ENCODE assay signal across 23 cellular contexts in genomic region chr2:158378926-158379325, GRCh38.
"Had no signal": no experiment of that assay in that cellular context is flagged by ENCODE, and none has a peak within 500 bp of the region (broad histone marks: within the 10 kb centered on the region; RNA-seq: fewer than 3 reads in every experiment).

No MANE protein-coding gene starts in this region.

- H3K27me3 ChIP-seq: ovary, right atrium auricular region, right lobe of liver, tibial nerve, uterus had no signal

- H3K36me3 Mint-ChIP-seq: mesothelial cell of epicardium; naive thymus-derived CD4-positive, alpha-beta T cell; natural killer cell treated with Interleukin-12 subunit alpha and Interleukin-12 subunit beta and Interleukin-15 and Interleukin-18, amount 100 ng/mL, for 72 hours; stimulated activated memory B cell treated with anti-CD40 and anti-IgM and Interleukin-4, amounts not matched to agents 10 μg/mL and 1 μg/mL and 100 μg/mL, for 72 hours; type B pancreatic cell had no signal

- H3K9me3 ChIP-seq: ovary, right lobe of liver, tibial nerve, uterus had no signal

- H3K4me1 Mint-ChIP-seq: naive thymus-derived CD4-positive, alpha-beta T cell; stimulated activated memory B cell treated with anti-CD40 and anti-IgM and Interleukin-4, amounts not matched to agents 10 μg/mL and 1 μg/mL and 100 μg/mL, for 72 hours; stimulated activated naive CD8-positive, alpha-beta T cell treated with anti-CD3 and anti-CD28 coated beads, Interleukin-15, amount 100 ng/mL, for 72 hours had no signal

- DNase-seq: islet precursor cell; left ventricle myocardium inferior; mesendoderm; naive thymus-derived CD4-positive, alpha-beta T cell; ovary; right lobe of liver; stimulated activated CD4-positive, alpha-beta T cell treated with anti-CD3 and anti-CD28 coated beads, Interleukin-1b, Interleukin-23, amount 100 ng/mL, for 48 hours; stimulated activated CD4-positive, alpha-beta T cell treated with anti-CD3 and anti-CD28 coated beads, Interleukin-2, amount 100 ng/mL, for 48 hours; stimulated activated CD4-positive, alpha-beta T cell treated with anti-CD3 and anti-CD28 coated beads, Interleukin-4, amount 100 ng/mL, for 4 hours; stimulated activated CD8-positive, alpha-beta memory T cell treated with anti-CD3 and anti-CD28 coated beads, Interleukin-4, amount 100 ng/mL, for 48 hours; stimulated activated naive CD4-positive, alpha-beta T cell treated with Interleukin-2 at 50 U/mL for 16 hours; stimulated activated naive CD8-positive, alpha-beta T cell treated with anti-CD3 and anti-CD28 coated beads, Interleukin-15, amount 100 ng/mL, for 72 hours; substantia nigra; uterus had no signal

- H3K27ac Mint-ChIP-seq: mesothelial cell of epicardium; naive thymus-derived CD4-positive, alpha-beta T cell; natural killer cell treated with Interleukin-12 subunit alpha and Interleukin-12 subunit beta and Interleukin-15 and Interleukin-18, amount 100 ng/mL, for 72 hours; progenitor cell of endocrine pancreas; stimulated activated memory B cell treated with anti-CD40 and anti-IgM and Interleukin-4, amounts not matched to agents 10 μg/mL and 1 μg/mL and 100 μg/mL, for 72 hours; stimulated activated naive CD8-positive, alpha-beta T cell treated with anti-CD3 and anti-CD28 coated beads, Interleukin-15, amount 100 ng/mL, for 72 hours; type B pancreatic cell had no signal

- ATAC-seq: naive thymus-derived CD4-positive, alpha-beta T cell; natural killer cell treated with Interleukin-12 subunit alpha and Interleukin-12 subunit beta and Interleukin-15 and Interleukin-18, amount 100 ng/mL, for 72 hours; right lobe of liver; stimulated activated memory B cell treated with anti-CD40 and anti-IgM and Interleukin-4, amounts not matched to agents 10 μg/mL and 1 μg/mL and 100 μg/mL, for 72 hours; stimulated activated naive CD8-positive, alpha-beta T cell treated with anti-CD3 and anti-CD28 coated beads, Interleukin-15, amount 100 ng/mL, for 72 hours had no signal

- H3K4me2 ChIP-seq: smooth muscle cell had no signal

- H3K27me3 Mint-ChIP-seq: progenitor cell of endocrine pancreas; stimulated activated memory B cell treated with anti-CD40 and anti-IgM and Interleukin-4, amounts not matched to agents 10 μg/mL and 1 μg/mL and 100 μg/mL, for 72 hours; stimulated activated naive CD8-positive, alpha-beta T cell treated with anti-CD3 and anti-CD28 coated beads, Interleukin-15, amount 100 ng/mL, for 72 hours; type B pancreatic cell had no signal

- H3K4me3 ChIP-seq: left ventricle myocardium inferior, lung, ovary, right atrium auricular region, right lobe of liver, smooth muscle cell, tibial nerve, uterus had no signal

- H3K4me3 Mint-ChIP-seq: mesothelial cell of epicardium; naive thymus-derived CD4-positive, alpha-beta T cell; natural killer cell treated with Interleukin-12 subunit alpha and Interleukin-12 subunit beta and Interleukin-15 and Interleukin-18, amount 100 ng/mL, for 72 hours; stimulated activated memory B cell treated with anti-CD40 and anti-IgM and Interleukin-4, amounts not matched to agents 10 μg/mL and 1 μg/mL and 100 μg/mL, for 72 hours; stimulated activated naive CD8-positive, alpha-beta T cell treated with anti-CD3 and anti-CD28 coated beads, Interleukin-15, amount 100 ng/mL, for 72 hours; type B pancreatic cell had no signal

- H3K4me1 ChIP-seq: left ventricle myocardium inferior, right atrium auricular region, right lobe of liver, tibial nerve, uterus had no signal

- H3K9me3 Mint-ChIP-seq: natural killer cell treated with Interleukin-12 subunit alpha and Interleukin-12 subunit beta and Interleukin-15 and Interleukin-18, amount 100 ng/mL, for 72 hours; stimulated activated memory B cell treated with anti-CD40 and anti-IgM and Interleukin-4, amounts not matched to agents 10 μg/mL and 1 μg/mL and 100 μg/mL, for 72 hours; stimulated activated naive CD8-positive, alpha-beta T cell treated with anti-CD3 and anti-CD28 coated beads, Interleukin-15, amount 100 ng/mL, for 72 hours had no signal

- H3K27ac ChIP-seq: left ventricle myocardium inferior, ovary, right atrium auricular region, right lobe of liver, tibial nerve, uterus had no signal

- H3K36me3 ChIP-seq: left ventricle myocardium inferior, ovary, right atrium auricular region, right lobe of liver, tibial nerve, uterus had no signal
